ENCODE assay signal across 20 cellular contexts in genomic region chr2:207397917-207398655, GRCh38.
"Had no signal": no experiment of that assay in that cellular context is flagged by ENCODE, and none has a peak within 500 bp of the region (broad histone marks: within the 10 kb centered on the region; RNA-seq: fewer than 3 reads in every experiment).

No MANE protein-coding gene starts in this region.

- H3K4me3 ChIP-seq: colonic mucosa, gastrocnemius medialis, heart right ventricle, testis, upper lobe of right lung had no signal

- H3K79me2 ChIP-seq: parathyroid adenoma had no signal

- DNase-seq: activated CD4-positive, alpha-beta memory T cell treated with anti-CD3 and anti-CD28 coated beads, Interleukin-2, amount 10 ng/mL, durations not matched to agents 7 days and 5 days; activated CD4-positive, alpha-beta T cell treated with anti-CD3 and anti-CD28 coated beads for 36 hours; activated gamma-delta T cell; activated naive CD8-positive, alpha-beta T cell treated with anti-CD3 and anti-CD28 coated beads, Interleukin-2, amount 10 ng/mL, durations not matched to agents 7 days and 5 days; activated T-cell treated with anti-CD3 and anti-CD28 coated beads, Interleukin-2, amount 50 U/mL, for 48 hours; colonic mucosa; gastrocnemius medialis; heart right ventricle; kidney; left ventricle myocardium superior; mesenchymal stem cell; stimulated activated CD4-positive, alpha-beta T cell treated with anti-CD3 and anti-CD28 coated beads, Interleukin-4, amount 100 ng/mL, for 1 hour; stimulated activated CD8-positive, alpha-beta memory T cell treated with anti-CD3 and anti-CD28 coated beads, Interleukin-4, amount 100 ng/mL, for 48 hours; T-helper 9 cell; testis; upper lobe of right lung had no signal

- H2AFZ ChIP-seq: parathyroid adenoma had no signal

- H3K27ac Mint-ChIP-seq: activated CD4-positive, alpha-beta memory T cell treated with anti-CD3 and anti-CD28 coated beads, Interleukin-2, amount 10 ng/mL, durations not matched to agents 7 days and 5 days; activated CD4-positive, alpha-beta T cell treated with anti-CD3 and anti-CD28 coated beads for 36 hours; activated naive CD8-positive, alpha-beta T cell treated with anti-CD3 and anti-CD28 coated beads, Interleukin-2, amount 10 ng/mL, durations not matched to agents 7 days and 5 days; stimulated activated naive CD8-positive, alpha-beta T cell treated with anti-CD3 and anti-CD28 coated beads, Interleukin-15, Interleukin-2, amounts not matched to agents 100 ng/mL and 50 ng/mL, for 24 hours had no signal

- H3K9me3 Mint-ChIP-seq: activated naive CD8-positive, alpha-beta T cell treated with anti-CD3 and anti-CD28 coated beads, Interleukin-2, amount 10 ng/mL, durations not matched to agents 7 days and 5 days; stimulated activated naive CD8-positive, alpha-beta T cell treated with anti-CD3 and anti-CD28 coated beads, Interleukin-15, Interleukin-2, amounts not matched to agents 100 ng/mL and 50 ng/mL, for 24 hours had no signal

- H3K4me1 Mint-ChIP-seq: activated naive CD8-positive, alpha-beta T cell treated with anti-CD3 and anti-CD28 coated beads, Interleukin-2, amount 10 ng/mL, durations not matched to agents 7 days and 5 days had no signal

- H3K4me1 ChIP-seq: colonic mucosa, gastrocnemius medialis, parathyroid adenoma, testis, upper lobe of right lung had no signal

- H3K36me3 ChIP-seq: colonic mucosa, gastrocnemius medialis, heart right ventricle, upper lobe of right lung had no signal

- H3K4me3 Mint-ChIP-seq: activated CD4-positive, alpha-beta memory T cell treated with anti-CD3 and anti-CD28 coated beads, Interleukin-2, amount 10 ng/mL, durations not matched to agents 7 days and 5 days; activated CD4-positive, alpha-beta T cell treated with anti-CD3 and anti-CD28 coated beads for 36 hours; activated naive CD8-positive, alpha-beta T cell treated with anti-CD3 and anti-CD28 coated beads, Interleukin-2, amount 10 ng/mL, durations not matched to agents 7 days and 5 days; neural crest cell; stimulated activated naive CD8-positive, alpha-beta T cell treated with anti-CD3 and anti-CD28 coated beads, Interleukin-15, Interleukin-2, amounts not matched to agents 100 ng/mL and 50 ng/mL, for 24 hours had no signal

- H3K36me3 Mint-ChIP-seq: activated naive CD8-positive, alpha-beta T cell treated with anti-CD3 and anti-CD28 coated beads, Interleukin-2, amount 10 ng/mL, durations not matched to agents 7 days and 5 days had no signal

- H3K27ac ChIP-seq: colonic mucosa, gastrocnemius medialis, heart right ventricle, parathyroid adenoma, testis, upper lobe of right lung had no signal

- H3K9me3 ChIP-seq: colonic mucosa, gastrocnemius medialis, testis, upper lobe of right lung had no signal

- FAIRE-seq: endothelial cell of umbilical vein, kidney had no signal

- H3K9ac ChIP-seq: parathyroid adenoma had no signal

- H3K27me3 ChIP-seq: colonic mucosa, gastrocnemius medialis, heart right ventricle, testis, upper lobe of right lung had no signal

- ATAC-seq: activated CD4-positive, alpha-beta T cell treated with anti-CD3 and anti-CD28 coated beads for 36 hours; gastrocnemius medialis; heart right ventricle; left ventricle myocardium superior; upper lobe of right lung had no signal

- H3K27me3 Mint-ChIP-seq: activated CD4-positive, alpha-beta memory T cell treated with anti-CD3 and anti-CD28 coated beads, Interleukin-2, amount 10 ng/mL, durations not matched to agents 7 days and 5 days; activated CD4-positive, alpha-beta T cell treated with anti-CD3 and anti-CD28 coated beads for 36 hours; stimulated activated naive CD8-positive, alpha-beta T cell treated with anti-CD3 and anti-CD28 coated beads, Interleukin-15, Interleukin-2, amounts not matched to agents 100 ng/mL and 50 ng/mL, for 24 hours had no signal
